In genomic region chr1:231200417-231201031, GRCh38 we compare ENCODE assay signal across 19 cellular contexts. TPM values are rescaled to one million over a fixed set of nuclear protein-coding genes. Genes with fewer than 3 reads are reported as not detected.
DNase-seq lines count a peak whose midpoint lies in the region; ATAC-seq and TF ChIP-seq lines count a peak whose summit lies in the region.
"Had no signal": no experiment of that assay in that cellular context is flagged by ENCODE, and none has a peak within 500 bp of the region (broad histone marks: within the 10 kb centered on the region; RNA-seq: fewer than 3 reads in every experiment).

No MANE protein-coding gene starts in this region.

- BruUV-seq in MCF 10A (replicated peaks; lab: Mats Ljungman, UMichigan), result no TSS peak

- TF ChIP-seq POLR2A in breast epithelium (IDR thresholded peaks at IDR 0.05), result no peak

- H3K4me1 Mint-ChIP-seq in MCF 10A (ENCODE audit: insufficient read depth, unreplicated experiment), result no peaks in the 10 kb centered on the region
- H3K4me1 Mint-ChIP-seq: activated B cell treated with CpG ODN at 0.5 μM for 24 hours had no signal

- intact Hi-C loops in MCF 10A (cut with micrococcal nuclease), result no loop called here
- intact Hi-C loops in breast epithelium (cut with DNase I; ENCODE audit: low total_unique reads), result no loop called here

- POLR2A ChIA-PET in MCF 10A (lab: Yijun Ruan, JAX), result interaction anchor here (0.7 kb wide), 2 partner anchors 138 to 397 kb away, joined by 3 read pairs; no protein-coding TSS in a partner anchor

- CTCF ChIA-PET in MCF 10A (lab: Yijun Ruan, JAX), result interaction anchor here (0.5 to 4.4 kb wide), 4 partner anchors 8 to 92 kb away, joined by 3 to 24 read pairs (median 6); no protein-coding TSS in a partner anchor

- ATAC-seq in HG03280 (IDR thresholded peaks at IDR 0.05; ENCODE audit: unreplicated experiment) (no peak), GM21737 (IDR thresholded peaks at IDR 0.05; ENCODE audit: unreplicated experiment) (no peak)
- ATAC-seq: heart left ventricle, left lung, PC-3, T-cell had no signal

- no peak overlapping the region for H3K4me3 ChIP-seq in breast epithelium
- no peak overlapping the region for H3K4me3 ChIP-seq in adipocyte (ENCODE audit: low read length)
- H3K4me3 ChIP-seq in foreskin fibroblast (ENCODE audit: low read depth in 1 of 2, low read length in 2 of 2), result no peak overlapping the region
- H3K4me3 ChIP-seq: heart left ventricle, left lung had no signal

- no peak for TF ChIP-seq CTCF in MCF 10A (IDR thresholded peaks at IDR 0.05; ENCODE audit: unreplicated experiment)
- no peak for TF ChIP-seq CTCF in breast epithelium (IDR thresholded peaks at IDR 0.05)
- TF ChIP-seq CTCF in foreskin fibroblast (IDR thresholded peaks at IDR 0.05; ENCODE audit: low read depth, low read length), result no peak

- H3K9ac ChIP-seq in adipocyte (ENCODE audit: low read length), result no peak overlapping the region

- H3K4me3 Mint-ChIP-seq in MCF 10A (ENCODE audit: unreplicated experiment), result no peak overlapping the region
- H3K4me3 Mint-ChIP-seq: activated B cell treated with CpG ODN at 0.5 μM for 24 hours; activated naive CD4-positive, alpha-beta T cell treated with anti-CD3 and anti-CD28 coated beads, Interleukin-2, amount 50 U/mL, for 24 hours; CD8-positive, alpha-beta memory T cell; T-cell had no signal

- H3K36me3 ChIP-seq in breast epithelium (no peaks in the 10 kb centered on the region), adipocyte (ENCODE audit: control insufficient read depth, insufficient read depth, low read length, severe bottlenecking) (no peaks in the 10 kb centered on the region)
- H3K36me3 ChIP-seq: heart left ventricle, left lung had no signal

- H3K4me1 ChIP-seq in breast epithelium (no peaks in the 10 kb centered on the region), adipocyte (ENCODE audit: control insufficient read depth, insufficient read depth, low read length) (peaks cover 21% of the 10 kb centered on the region)
- H3K4me1 ChIP-seq: heart left ventricle, left lung had no signal

- H3K27me3 ChIP-seq in breast epithelium (peaks cover 0 to 22% of the 10 kb centered on the region in 2 donors), adipocyte (replicated peaks; ENCODE audit: control insufficient read depth, insufficient read depth, low read length) (peaks cover 4% of the 10 kb centered on the region)

- no peaks in the 10 kb centered on the region for H3K9me3 Mint-ChIP-seq in MCF 10A (ENCODE audit: unreplicated experiment)
- H3K9me3 Mint-ChIP-seq: activated B cell treated with CpG ODN at 0.5 μM for 24 hours; activated naive CD4-positive, alpha-beta T cell treated with anti-CD3 and anti-CD28 coated beads, Interleukin-2, amount 50 U/mL, for 24 hours; CD8-positive, alpha-beta memory T cell; T-cell had no signal

- peaks cover 53% of the 10 kb centered on the region for H3K27me3 Mint-ChIP-seq in MCF 10A (ENCODE audit: insufficient read depth, unreplicated experiment)

- H3K9me3 ChIP-seq in breast epithelium (no peaks in the 10 kb centered on the region), adipocyte (ENCODE audit: control insufficient read depth, low read length) (no peaks in the 10 kb centered on the region)
- H3K9me3 ChIP-seq: heart left ventricle, left lung had no signal

- no peaks in the 10 kb centered on the region for H3K36me3 Mint-ChIP-seq in MCF 10A (ENCODE audit: insufficient read depth, unreplicated experiment)
- H3K36me3 Mint-ChIP-seq: activated naive CD4-positive, alpha-beta T cell treated with anti-CD3 and anti-CD28 coated beads, Interleukin-2, amount 50 U/mL, for 24 hours; CD8-positive, alpha-beta memory T cell; T-cell had no signal

- H3K27ac ChIP-seq in breast epithelium, result no peak overlapping the region
- H3K27ac ChIP-seq: heart left ventricle, left lung had no signal

- DNase-seq in MCF 10A (ENCODE audit: unreplicated experiment), result peak; percentile 31
- DNase-seq in breast epithelium (ENCODE audit: low spot score in 2 of 2), result no peak
- peak; percentile 64 for DNase-seq in adipocyte (ENCODE audit: low read depth)
- peak; percentile 20 to 32 for DNase-seq in foreskin fibroblast
- DNase-seq in cerebellar cortex (ENCODE audit: low spot score), result no peak
- no peak for DNase-seq in ecto neural progenitor cell (ENCODE audit: low spot score)
- DNase-seq: activated B cell treated with CpG ODN at 0.5 μM for 24 hours; CD8-positive, alpha-beta memory T cell; central memory CD4-positive, alpha-beta T cell; heart left ventricle; left lung; NCI-H2029 treated with DMSO at 0.1 percent for 48 hours; NCI-H526; PC-3; T-cell had no signal

- H3K27ac Mint-ChIP-seq in MCF 10A (ENCODE audit: low read depth, unreplicated experiment), result no peak overlapping the region
- H3K27ac Mint-ChIP-seq: activated B cell treated with CpG ODN at 0.5 μM for 24 hours, progenitor cell of endocrine pancreas, T-cell had no signal

RNA-seq across cellular contexts. Expression of gene TRIM67, which starts 38.7 kb away (rescaled TPM):
- not detected in 2 replicates for total RNA-seq in MCF 10A (2022)
- total RNA-seq in breast epithelium, result not detected
- total RNA-seq: activated B cell treated with CpG ODN at 0.5 μM for 24 hours; CD8-positive, alpha-beta memory T cell; PC-3; T-cell had no signal

RNA-seq across cellular contexts. Expression of gene GNPAT, which starts 40.5 kb away (rescaled TPM):
- total RNA-seq in MCF 10A (2022), result 60.9 and 64.4 TPM in 2 replicates
- 10 to 100 TPM; 31.1 to 40.8 (median 35.8) TPM for total RNA-seq in breast epithelium

Comparison
In these comparisons a context has a peak if more than half of its experiments do, and no peak if none do; other contexts are left out.
1. DNase-seq: peak in MCF 10A (single experiment), adipocyte (single experiment) and foreskin fibroblast (2 of 2); none in breast epithelium (0 of 2), cerebellar cortex (single experiment) and ecto neural progenitor cell (single experiment).